16 cellular contexts compared by ENCODE assay signal in genomic region chr3:16307832-16308531, GRCh38. TPM values are rescaled to one million over a fixed set of nuclear protein-coding genes. Genes with fewer than 3 reads are reported as not detected.
DNase-seq lines count a peak whose midpoint lies in the region; ATAC-seq, FAIRE-seq and TF ChIP-seq lines count a peak whose summit lies in the region.
"Had no signal": no experiment of that assay in that cellular context is flagged by ENCODE, and none has a peak within 500 bp of the region (broad histone marks: within the 10 kb centered on the region; RNA-seq: fewer than 3 reads in every experiment).

No MANE protein-coding gene starts in this region.

- BruUV-seq in GM12878 (replicated peaks; lab: Mats Ljungman, UMichigan) = TSS peak; percentile 18

- DNase-seq in activated naive CD4-positive, alpha-beta T cell treated with anti-CD3 and anti-CD28 coated beads for 36 hours = peak; percentile 67
- no peak for DNase-seq in activated naive CD4-positive, alpha-beta T cell treated with anti-CD3 and anti-CD28 coated beads, Interleukin-2, amount 50 U/mL, for 16 hours
- DNase-seq in RPMI7951 (ENCODE audit: low read depth) (peak; percentile 15), GM12878 (ENCODE audit: low read depth, low spot score) (no peak)
- DNase-seq in stimulated activated naive CD8-positive, alpha-beta T cell treated with anti-CD3 and anti-CD28 coated beads, Interleukin-15, amount 100 ng/mL, for 72 hours = no peak
- DNase-seq: aorta, mesendoderm, NCI-H1694, NCI-H446, uterus had no signal

- no peaks in the 10 kb centered on the region for H4K20me1 ChIP-seq in GM12878 (ENCODE audit: control insufficient read depth, insufficient read depth)

- no peak overlapping the region for H3K27ac ChIP-seq in GM12878 (ENCODE audit: control insufficient read depth, insufficient read depth)
- H3K27ac ChIP-seq: neural progenitor cell, uterus had no signal

- no peak for TF ChIP-seq RAD21 in GM12878 (IDR thresholded peaks at IDR 0.05; ENCODE audit: insufficient read depth, low read depth, low read length)

- H3K27ac Mint-ChIP-seq in activated naive CD4-positive, alpha-beta T cell treated with anti-CD3 and anti-CD28 coated beads for 36 hours = peak overlapping the region; percentile 87
- H3K27ac Mint-ChIP-seq in stimulated activated naive CD8-positive, alpha-beta T cell treated with anti-CD3 and anti-CD28 coated beads, Interleukin-15, amount 100 ng/mL, for 72 hours = peak overlapping the region; percentile 79 to 90
- H3K27ac Mint-ChIP-seq: neural progenitor cell had no signal

- RAD21 ChIA-PET in GM12878 (lab: Charles Lee; ENCODE audit: unreplicated experiment) = interaction anchor here (1.1 to 2.0 kb wide), 3 partner anchors 17 to 56 kb away, joined by 3 to 13 read pairs (median 5); partner anchors contain the start of genes DPH3 and OXNAD1

- POLR2A ChIA-PET in GM12878 (lab: Charles Lee) = interaction anchor here (0.5 kb wide), 1 partner anchor 879 kb away, joined by 3 read pairs; no protein-coding TSS in a partner anchor

- H3K4me2 ChIP-seq in GM12878 (ENCODE audit: control insufficient read depth, insufficient read depth) = no peak overlapping the region
- H3K4me2 ChIP-seq: neural progenitor cell had no signal

- TF ChIP-seq EP300 in GM12878 (IDR thresholded peaks at IDR 0.05; ENCODE audit: borderline replicate concordance in 1 of 2, control insufficient read depth in 1 of 2, low read depth in 2 of 2, low read length in 2 of 2) = no peak

- H3K9me3 ChIP-seq in GM12878 (replicated peaks; ENCODE audit: control insufficient read depth, insufficient read depth, low read length) = no peaks in the 10 kb centered on the region
- H3K9me3 ChIP-seq: uterus had no signal

- in situ Hi-C loops in GM12878 (cut with MboI) = no loop called here

- no peak overlapping the region for H3K4me3 ChIP-seq in GM12878
- H3K4me3 ChIP-seq: neural progenitor cell, uterus had no signal

- H3K4me1 Mint-ChIP-seq in activated naive CD4-positive, alpha-beta T cell treated with anti-CD3 and anti-CD28 coated beads for 36 hours (ENCODE audit: low read depth) = peaks cover 89% of the 10 kb centered on the region
- H3K4me1 Mint-ChIP-seq in stimulated activated naive CD8-positive, alpha-beta T cell treated with anti-CD3 and anti-CD28 coated beads, Interleukin-15, amount 100 ng/mL, for 72 hours = peaks cover 91% of the 10 kb centered on the region
- H3K4me1 Mint-ChIP-seq: neural progenitor cell had no signal

- peaks cover 59% of the 10 kb centered on the region for H3K36me3 Mint-ChIP-seq in activated naive CD4-positive, alpha-beta T cell treated with anti-CD3 and anti-CD28 coated beads for 36 hours (ENCODE audit: low read depth)

- no peak overlapping the region for H2AFZ ChIP-seq in GM12878 (ENCODE audit: control insufficient read depth, low read depth, low read length)
- H2AFZ ChIP-seq: neural progenitor cell had no signal

- no peaks in the 10 kb centered on the region for H3K27me3 ChIP-seq in GM12878 (replicated peaks in 1 of 2; ENCODE audit: control insufficient read depth in 2 of 2, insufficient read depth in 2 of 2, low read length in 1 of 2)
- H3K27me3 ChIP-seq: neural progenitor cell, uterus had no signal

- no peaks in the 10 kb centered on the region for H3K27me3 Mint-ChIP-seq in activated naive CD4-positive, alpha-beta T cell treated with anti-CD3 and anti-CD28 coated beads for 36 hours (ENCODE audit: low read depth)
- H3K27me3 Mint-ChIP-seq in stimulated activated naive CD8-positive, alpha-beta T cell treated with anti-CD3 and anti-CD28 coated beads, Interleukin-15, amount 100 ng/mL, for 72 hours = no peaks in the 10 kb centered on the region

- FAIRE-seq in GM12878 (lab: Jason Lieb, UNC) = no peak
- FAIRE-seq: G401.6, keratinocyte had no signal

- H3K79me2 ChIP-seq in GM12878 (ENCODE audit: control insufficient read depth, insufficient read depth, low read length) = no peaks in the 10 kb centered on the region

- SMC1A ChIA-PET in GM12878 (lab: Charles Lee; ENCODE audit: uncharacterized antibody, unreplicated experiment) = interaction anchor here (0.6 to 2.5 kb wide), 7 partner anchors 13 to 204 kb away, joined by 3 to 9 read pairs (median 4); no protein-coding TSS in a partner anchor

- CTCF ChIA-PET in activated naive CD4-positive, alpha-beta T cell treated with anti-CD3 and anti-CD28 coated beads for 36 hours (lab: Charles Lee) = interaction anchor here (1.4 to 8.9 kb wide), 3 partner anchors 11 to 19 kb away, joined by 9 to 109 read pairs (median 42); no protein-coding TSS in a partner anchor
- CTCF ChIA-PET in GM12878 (lab: Yijun Ruan, JAX) = interaction anchor here (0.5 to 1.4 kb wide), 4 partner anchors 12 to 709 kb away, joined by 3 to 5 read pairs (median 4); no protein-coding TSS in a partner anchor

- peaks cover 24% of the 10 kb centered on the region for H3K4me1 ChIP-seq in GM12878 (ENCODE audit: control insufficient read depth, insufficient read depth, low read length)

- peaks cover 0 to 6% of the 10 kb centered on the region in 2 experiments; a peak in 3 of 4 replicates for H3K36me3 ChIP-seq in GM12878 (ENCODE audit: control insufficient read depth in 2 of 2, insufficient read depth in 2 of 2, low read length in 1 of 2)
- H3K36me3 ChIP-seq: uterus had no signal

- no peak overlapping the region for H3K9ac ChIP-seq in GM12878 (ENCODE audit: control insufficient read depth, insufficient read depth, low read length)
- H3K9ac ChIP-seq: neural progenitor cell had no signal

- no peaks in the 10 kb centered on the region for H3K9me3 Mint-ChIP-seq in activated naive CD4-positive, alpha-beta T cell treated with anti-CD3 and anti-CD28 coated beads for 36 hours
- peaks cover 0 to 5% of the 10 kb centered on the region in 2 donors for H3K9me3 Mint-ChIP-seq in stimulated activated naive CD8-positive, alpha-beta T cell treated with anti-CD3 and anti-CD28 coated beads, Interleukin-15, amount 100 ng/mL, for 72 hours
- H3K9me3 Mint-ChIP-seq: neural progenitor cell had no signal

- H3K4me3 Mint-ChIP-seq in activated naive CD4-positive, alpha-beta T cell treated with anti-CD3 and anti-CD28 coated beads for 36 hours = peak overlapping the region; percentile 41
- H3K4me3 Mint-ChIP-seq in stimulated activated naive CD8-positive, alpha-beta T cell treated with anti-CD3 and anti-CD28 coated beads, Interleukin-15, amount 100 ng/mL, for 72 hours = peak overlapping the region; percentile 62 to 73
- H3K4me3 Mint-ChIP-seq: neural progenitor cell had no signal

- intact Hi-C loops in activated naive CD4-positive, alpha-beta T cell treated with anti-CD3 and anti-CD28 coated beads for 36 hours (cut with micrococcal nuclease) = loop anchor here (5.0 kb wide), 4 partner anchors 534 to 714 kb away; no protein-coding TSS in a partner anchor
- intact Hi-C loops in GM12878 (cut with micrococcal nuclease; ENCODE audit: unreplicated experiment) = no loop called here

- TF ChIP-seq CTCF in GM12878 (IDR thresholded peaks at IDR 0.05 in 2 of 3, conservative IDR thresholded peaks at IDR 0.05 in 1 of 3; ENCODE audit: control insufficient read depth in 2 of 3, extremely low read depth in 1 of 3, insufficient read depth in 1 of 3, low read depth in 3 of 3, low read length in 3 of 3) = no peak

- WGBS in GM12878 (ENCODE audit: insufficient coverage, insufficient replicate concordance, low lambda C conversion rate, missing lambda C conversion rate) = 97% methylated on average over 5 of the region's 5 CpGs

- TF ChIP-seq POLR2A in GM12878 (IDR thresholded peaks at IDR 0.05; ENCODE audit: low read depth, low read length) = no peak

- ATAC-seq in GM12878 (no peak), GM18511 (IDR thresholded peaks at IDR 0.05; ENCODE audit: unreplicated experiment) (no peak), HG02852 (IDR thresholded peaks at IDR 0.05; ENCODE audit: unreplicated experiment) (no peak), GM21528 (IDR thresholded peaks at IDR 0.05; ENCODE audit: low FRiP score, unreplicated experiment) (no peak)
- no peak for ATAC-seq in stimulated activated naive CD8-positive, alpha-beta T cell treated with anti-CD3 and anti-CD28 coated beads, Interleukin-15, amount 100 ng/mL, for 72 hours

RNA-seq across cellular contexts. Expression of gene OXNAD1, which starts 43.0 kb away (rescaled TPM):
- total RNA-seq in activated naive CD4-positive, alpha-beta T cell treated with anti-CD3 and anti-CD28 coated beads for 36 hours = 10 to 100 TPM; 32.4 to 34.2 TPM
- total RNA-seq in RPMI7951 (2014; rRNA removed; shearing (Covaris generic)) = 12.9 and 13.1 TPM in 2 replicates
- total RNA-seq in GM12878 (2013; cell fraction: nucleolus; rRNA removed) = 46.6 and 47.8 TPM in 2 replicates
- total RNA-seq in GM12878 (2014; rRNA removed) = 18.9 and 20.5 TPM in 2 replicates
- total RNA-seq in GM12878 (2014; rRNA removed; fragmentation: Illumina TruSeq; extraction: Trizol) = 13.5 and 14.4 TPM in 2 replicates
- total RNA-seq in GM12878 (2021) = 14.5 and 15.4 TPM in 2 replicates
- 4.2 TPM for polyA plus RNA-seq in GM12878 (2011; ENCODE audit: low read depth)
- polyA plus RNA-seq in GM12878 (2011; rRNA removed) = 18.7 and 22.6 TPM in 2 replicates
- polyA plus RNA-seq in GM12878 (2011; cell fraction: cytosol; rRNA removed) = 14.2 and 14.3 TPM in 2 replicates
- 14.9 and 17.4 TPM in 2 replicates for polyA plus RNA-seq in GM12878 (2011; cell fraction: nucleus; rRNA removed)
- polyA plus RNA-seq in GM12878 (2012) = 6.9 and 7.2 TPM in 2 replicates
- polyA plus RNA-seq in GM12878 (2014; fragmentation: Illumina TruSeq; extraction: Trizol) = 12.9 and 16.9 TPM in 2 replicates
- 1 to 10 TPM; 5.6 to 6.9 TPM for polyA plus RNA-seq in GM12878 (2014; fragmentation: Nextera tagmentation; extraction: Ambion mirVana)
- polyA plus RNA-seq in GM12878 (2014; rRNA removed) = 13.2 and 13.5 TPM in 2 replicates
- 10 to 100 TPM; 24.3 to 27.8 TPM for polyA plus RNA-seq in GM12878 (2016; fragmentation: Nextera tagmentation; extraction: Ambion mirVana)
- 21.0 and 22.2 TPM in 2 replicates for polyA minus RNA-seq in GM12878 (2011; rRNA and poly(A)+ RNA removed)
- 6.0 and 10.7 TPM in 2 replicates for polyA minus RNA-seq in GM12878 (2011; cell fraction: cytosol; rRNA and poly(A)+ RNA removed)
- 27.0 and 38.5 TPM in 2 replicates for polyA minus RNA-seq in GM12878 (2011; cell fraction: nucleus; rRNA and poly(A)+ RNA removed)

RNA-seq across cellular contexts. Expression of gene DPH3, which starts 43.2 kb away (rescaled TPM):
- total RNA-seq in activated naive CD4-positive, alpha-beta T cell treated with anti-CD3 and anti-CD28 coated beads for 36 hours = 10 to 100 TPM; 16.1 to 17.0 TPM
- total RNA-seq in RPMI7951 (2014; rRNA removed; shearing (Covaris generic)) = 21.9 and 24.0 TPM in 2 replicates
- total RNA-seq in GM12878 (2013; cell fraction: nucleolus; rRNA removed) = 3.3 and 3.5 TPM in 2 replicates
- total RNA-seq in GM12878 (2014; rRNA removed) (10.7 and 10.8 TPM in 2 replicates), GM12878 (2014; rRNA removed; fragmentation: Illumina TruSeq; extraction: Trizol) (13.0 and 14.7 TPM in 2 replicates), GM12878 (2021) (15.4 and 20.6 TPM in 2 replicates)
- polyA plus RNA-seq in GM12878 (2011; ENCODE audit: low read depth) = 5.3 TPM
- polyA plus RNA-seq in GM12878 (2011; rRNA removed) (26.1 and 39.1 TPM in 2 replicates), GM12878 (2014; fragmentation: Illumina TruSeq; extraction: Trizol) (18.0 and 19.0 TPM in 2 replicates), GM12878 (2014; fragmentation: Nextera tagmentation; extraction: Ambion mirVana) (10 to 100 TPM; 67.1 to 71.8 TPM), GM12878 (2014; rRNA removed) (9.2 and 10.9 TPM in 2 replicates), GM12878 (2016; fragmentation: Nextera tagmentation; extraction: Ambion mirVana) (10 to 100 TPM; 50.6 to 54.8 TPM)
- 7.1 and 7.3 TPM in 2 replicates for polyA plus RNA-seq in GM12878 (2011; cell fraction: cytosol; rRNA removed)
- 3.4 and 5.5 TPM in 2 replicates for polyA plus RNA-seq in GM12878 (2011; cell fraction: nucleus; rRNA removed)
- 10.3 and 11.2 TPM in 2 replicates for polyA plus RNA-seq in GM12878 (2012)
- polyA minus RNA-seq in GM12878 (2011; rRNA and poly(A)+ RNA removed) = 5.8 and 6.9 TPM in 2 replicates
- 3.3 and 3.7 TPM in 2 replicates for polyA minus RNA-seq in GM12878 (2011; cell fraction: cytosol; rRNA and poly(A)+ RNA removed)
- polyA minus RNA-seq in GM12878 (2011; cell fraction: nucleus; rRNA and poly(A)+ RNA removed) = 2.7 and 3.5 TPM in 2 replicates

Comparison
In these comparisons a context has a peak if more than half of its experiments do, and no peak if none do; other contexts are left out.
1. DNase-seq: peak in activated naive CD4-positive, alpha-beta T cell treated with anti-CD3 and anti-CD28 coated beads for 36 hours (single experiment) and RPMI7951 (single experiment); none in activated naive CD4-positive, alpha-beta T cell treated with anti-CD3 and anti-CD28 coated beads, Interleukin-2, amount 50 U/mL, for 16 hours (single experiment), GM12878 (single experiment) and stimulated activated naive CD8-positive, alpha-beta T cell treated with anti-CD3 and anti-CD28 coated beads, Interleukin-15, amount 100 ng/mL, for 72 hours (0 of 2).